9 cellular contexts compared by ENCODE assay signal in the genomic region with DNA sequence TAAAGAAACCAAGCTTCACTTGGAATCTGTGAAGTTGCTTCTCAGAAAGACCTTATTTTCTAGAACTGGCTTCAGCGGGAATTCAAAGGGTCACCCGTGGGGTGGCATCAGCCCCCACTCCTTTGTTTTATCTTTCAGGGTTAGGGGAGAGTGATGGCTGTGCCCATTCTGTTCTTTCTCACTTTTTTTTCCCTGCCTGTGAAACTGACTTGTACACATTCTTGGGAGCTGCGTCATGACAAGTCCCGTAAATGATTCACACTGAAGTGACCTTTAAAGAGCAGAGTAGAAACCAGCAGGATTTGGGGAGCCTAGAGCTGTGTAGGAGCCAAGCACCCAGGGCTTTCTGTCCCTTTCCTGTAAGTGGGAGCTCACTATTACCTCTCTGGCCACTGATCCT. TPM values are rescaled to one million over a fixed set of nuclear protein-coding genes. Genes with fewer than 3 reads are reported as not detected.
DNase-seq lines count a peak whose midpoint lies in the region; ATAC-seq lines count a peak whose summit lies in the region.
"Had no signal": no experiment of that assay in that cellular context is flagged by ENCODE, and none has a peak within 500 bp of the region (broad histone marks: within the 10 kb centered on the region; RNA-seq: fewer than 3 reads in every experiment).

No MANE protein-coding gene starts in this region.

- H3K4me1 ChIP-seq in esophagus (ENCODE audit: control insufficient read depth in 2 of 2, insufficient read depth in 2 of 2, low read length in 1 of 2) (peaks cover 5 to 12% of the 10 kb centered on the region in 2 donors), mucosa of rectum (ENCODE audit: control insufficient read depth in 2 of 2, insufficient read depth in 2 of 2, low read length in 2 of 2) (peaks cover 0 to 6% of the 10 kb centered on the region in 2 donors)

- H3K4me3 ChIP-seq in esophagus (ENCODE audit: low read depth in 1 of 2, low read length in 2 of 2) (no peak overlapping the region), mucosa of rectum (ENCODE audit: low read length in 2 of 2) (no peak overlapping the region)

- H3K27ac ChIP-seq in esophagus (ENCODE audit: low read depth in 2 of 2, low read length in 1 of 2): peak overlapping the region; percentile 95
- H3K27ac ChIP-seq in mucosa of rectum (ENCODE audit: low read depth in 2 of 2, low read length in 2 of 2): peak overlapping the region; percentile 72

- no peaks in the 10 kb centered on the region for H3K9me3 ChIP-seq in esophagus (ENCODE audit: control insufficient read depth in 2 of 2, insufficient read depth in 1 of 2, low read depth in 1 of 2, low read length in 1 of 2)
- no peaks in the 10 kb centered on the region for H3K9me3 ChIP-seq in mucosa of rectum (ENCODE audit: control insufficient read depth in 2 of 2, low read length in 2 of 2)

- DNase-seq in Right ventricle myocardium inferior (ENCODE audit: missing footprints) (no peak), cardiac septum (ENCODE audit: low spot score) (no peak), RPMI8226 (no peak), CD1c-positive myeloid dendritic cell (ENCODE audit: extremely low spot score) (no peak), NCI-H69 (lab: John Stamatoyannopoulos, UW) (no peak)
- DNase-seq: activated T-cell treated with anti-CD3 and anti-CD28 coated beads, Interleukin-2, amount 50 U/mL, for 48 hours had no signal

- peaks cover 10% of the 10 kb centered on the region for H3K27me3 Mint-ChIP-seq in activated T-helper 17 cell treated with anti-CD3 and anti-CD28 coated beads, Interleukin-2, amount 50 U/mL, for 72 hours

- peak overlapping the region in 1 of 2 donors; percentile 26 for H3K9ac ChIP-seq in mucosa of rectum (ENCODE audit: low read depth in 1 of 2, low read length in 2 of 2)

- no peak overlapping the region for H3K4me3 Mint-ChIP-seq in activated T-helper 17 cell treated with anti-CD3 and anti-CD28 coated beads, Interleukin-2, amount 50 U/mL, for 72 hours

- H3K27me3 ChIP-seq in esophagus (ENCODE audit: control insufficient read depth in 1 of 2, insufficient read depth in 2 of 2, low read length in 2 of 2) (no peaks in the 10 kb centered on the region), mucosa of rectum (ENCODE audit: control insufficient read depth in 2 of 2, insufficient read depth in 2 of 2, low read length in 2 of 2) (no peaks in the 10 kb centered on the region)

- ATAC-seq in Right ventricle myocardium inferior: peak; percentile 75
- no peak for ATAC-seq in activated T-helper 17 cell treated with anti-CD3 and anti-CD28 coated beads, Interleukin-2, amount 50 U/mL, for 72 hours (replicated peaks)

- H3K36me3 ChIP-seq in esophagus (ENCODE audit: control insufficient read depth in 2 of 2, insufficient read depth in 2 of 2, low read length in 1 of 2) (no peaks in the 10 kb centered on the region), mucosa of rectum (ENCODE audit: control insufficient read depth in 2 of 2, insufficient read depth in 2 of 2, low read length in 2 of 2) (peaks cover 25 to 28% of the 10 kb centered on the region in 2 donors)

- WGBS in esophagus, 2 donors: 17 to 21% methylated on average over 4 of the region's 4 CpGs

- no peaks in the 10 kb centered on the region for H3K4me1 Mint-ChIP-seq in activated T-helper 17 cell treated with anti-CD3 and anti-CD28 coated beads, Interleukin-2, amount 50 U/mL, for 72 hours

- intact Hi-C loops in Right ventricle myocardium inferior (cut with DNase I): no loop called here
- intact Hi-C loops in cardiac septum (cut with DNase I): loop anchor here (2.0 to 5.0 kb wide), 2 partner anchors 63 to 158 kb away; a partner anchor contains a TSS

- no peak overlapping the region for H3K27ac Mint-ChIP-seq in activated T-helper 17 cell treated with anti-CD3 and anti-CD28 coated beads, Interleukin-2, amount 50 U/mL, for 72 hours

- H3K36me3 Mint-ChIP-seq in activated T-helper 17 cell treated with anti-CD3 and anti-CD28 coated beads, Interleukin-2, amount 50 U/mL, for 72 hours (ENCODE audit: low read depth): no peaks in the 10 kb centered on the region

- H3K9me3 Mint-ChIP-seq in activated T-helper 17 cell treated with anti-CD3 and anti-CD28 coated beads, Interleukin-2, amount 50 U/mL, for 72 hours: no peaks in the 10 kb centered on the region

RNA-seq across cellular contexts. Expression of a gene that starts 43.8 kb away (rescaled TPM):
- total RNA-seq in Right ventricle myocardium inferior: 6.5 TPM
- 2.7 TPM for total RNA-seq in cardiac septum
- polyA plus RNA-seq in esophagus: 1 to 10 TPM; 7.0 to 7.4 TPM
- total RNA-seq in activated T-helper 17 cell treated with anti-CD3 and anti-CD28 coated beads, Interleukin-2, amount 50 U/mL, for 72 hours: under 1 TPM in 1 of 2 donors, not detected in 1; 0.56 TPM
